17 cellular contexts compared by ENCODE assay signal in the genomic region with DNA sequence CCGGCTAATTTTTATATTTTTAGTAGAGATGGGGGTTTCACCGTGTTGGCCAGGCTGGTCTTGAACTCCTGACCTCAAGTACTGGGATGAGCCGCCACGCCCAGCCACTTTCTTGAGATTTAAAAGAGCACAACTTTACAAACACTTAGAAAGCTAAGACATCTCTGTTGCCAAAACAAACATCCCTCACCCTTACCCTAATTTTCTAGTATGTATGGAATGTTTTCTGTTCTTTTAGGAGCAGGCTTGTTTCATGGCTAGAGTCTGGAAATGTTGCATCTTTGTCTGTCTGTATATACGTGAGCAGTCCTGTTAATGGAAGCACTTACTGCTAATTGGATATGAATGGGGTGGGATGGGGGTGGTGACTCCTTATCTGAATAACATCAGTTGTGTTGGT. TPM values are rescaled to one million over a fixed set of nuclear protein-coding genes. Genes with fewer than 3 reads are reported as not detected.
DNase-seq lines count a peak whose midpoint lies in the region; ATAC-seq and TF ChIP-seq lines count a peak whose summit lies in the region.
"Had no signal": no experiment of that assay in that cellular context is flagged by ENCODE, and none has a peak within 500 bp of the region (broad histone marks: within the 10 kb centered on the region; RNA-seq: fewer than 3 reads in every experiment).

No MANE protein-coding gene starts in this region.

- no peak for TF ChIP-seq CTCF in PC-3 (conservative IDR thresholded peaks at IDR 0.05; ENCODE audit: low read depth, low read length)
- TF ChIP-seq CTCF in fibroblast of lung (conservative IDR thresholded peaks at IDR 0.05 in 1 of 2, IDR thresholded peaks at IDR 0.05 in 1 of 2; ENCODE audit: low read depth in 1 of 2, low read length in 2 of 2): no peak
- no peak for TF ChIP-seq CTCF in osteocyte (IDR thresholded peaks at IDR 0.05)

- DNase-seq in AG20443 (ENCODE audit: low spot score): peak; percentile 24
- DNase-seq in PC-3: peak; percentile 30
- DNase-seq in fibroblast of lung (ENCODE audit: low read depth in 2 of 2): peak; percentile 42 to 70
- DNase-seq in osteocyte (ENCODE audit: extremely low spot score, unreplicated experiment): peak; percentile 83
- no peak for DNase-seq in NCI-H187 treated with DMSO at 0.1 percent for 48 hours (lab: John Stamatoyannopoulos, UW)
- DNase-seq in substantia nigra (lab: John Stamatoyannopoulos, UW): no peak
- no peak for DNase-seq in glomerular visceral epithelial cell (ENCODE audit: extremely low spot score)
- DNase-seq: amygdala; BE2C; DMS 273 treated with DMSO at 0.1 percent for 48 hours; effector memory CD8-positive, alpha-beta T cell; NCI-H1930; NCI-H524 treated with DMSO at 0.1 percent for 48 hours; posterior cingulate gyrus; WERI-Rb-1 had no signal

- peaks cover 5% of the 10 kb centered on the region for H3K27me3 Mint-ChIP-seq in osteocyte (ENCODE audit: unreplicated experiment)

- H4K20me1 ChIP-seq in PC-3 (ENCODE audit: low read length) (no peaks in the 10 kb centered on the region), fibroblast of lung (ENCODE audit: control insufficient read depth, extremely low read depth, insufficient read depth, low read length) (no peaks in the 10 kb centered on the region)

- CTCF ChIA-PET in PC-3 (lab: Charles Lee): no interaction called here

- H3K4me3 ChIP-seq in PC-3 (ENCODE audit: low read length) (no peak overlapping the region), fibroblast of lung (replicated peaks in 1 of 4; ENCODE audit: control extremely low read depth in 1 of 4, insufficient read depth in 1 of 4, low read depth in 3 of 4, low read length in 4 of 4) (no peak overlapping the region)

- POLR2A ChIA-PET in PC-3 (lab: Charles Lee; ENCODE audit: unreplicated experiment): no interaction called here

- H3K36me3 ChIP-seq in PC-3 (ENCODE audit: low read depth, low read length) (no peaks in the 10 kb centered on the region), fibroblast of lung (ENCODE audit: control insufficient read depth, insufficient read depth, low read length) (no peaks in the 10 kb centered on the region)
- H3K36me3 ChIP-seq: BE2C, WERI-Rb-1 had no signal

- H3K4me1 Mint-ChIP-seq in osteocyte (ENCODE audit: unreplicated experiment): peaks cover 42% of the 10 kb centered on the region

- intact Hi-C loops in PC-3 (cut with micrococcal nuclease): no loop called here

- H3K4me2 ChIP-seq in PC-3 (ENCODE audit: low read length) (no peak overlapping the region), fibroblast of lung (ENCODE audit: extremely low read depth, insufficient read depth, low read length) (no peak overlapping the region)

- H3K36me3 Mint-ChIP-seq in osteocyte (ENCODE audit: unreplicated experiment): peaks cover 2% of the 10 kb centered on the region

- BruUV-seq in PC-3 (replicated peaks; lab: Mats Ljungman, UMichigan): no TSS peak

- H3K9me3 ChIP-seq in PC-3 (ENCODE audit: low read length) (no peaks in the 10 kb centered on the region), fibroblast of lung (ENCODE audit: control insufficient read depth, insufficient read depth, low read depth, low read length) (no peaks in the 10 kb centered on the region)
- H3K9me3 ChIP-seq: BE2C had no signal

- ATAC-seq in PC-3 (no peak), GM21825 (IDR thresholded peaks at IDR 0.05; ENCODE audit: unreplicated experiment) (no peak)
- ATAC-seq: effector memory CD8-positive, alpha-beta T cell had no signal

- H3K79me2 ChIP-seq in PC-3 (ENCODE audit: low read length) (no peaks in the 10 kb centered on the region), fibroblast of lung (ENCODE audit: control insufficient read depth, insufficient read depth, low read length) (no peaks in the 10 kb centered on the region)

- H3K4me1 ChIP-seq in PC-3 (ENCODE audit: insufficient read depth, low read length) (peaks cover 7% of the 10 kb centered on the region; the same call in 1 of the 2 replicates), fibroblast of lung (ENCODE audit: control insufficient read depth, extremely low read depth, insufficient read depth, low read length) (no peaks in the 10 kb centered on the region)
- H3K4me1 ChIP-seq: BE2C had no signal

- H3K9me2 ChIP-seq in PC-3 (replicated peaks; ENCODE audit: low read length): no peaks in the 10 kb centered on the region

- no peak overlapping the region for H3K9ac ChIP-seq in PC-3 (ENCODE audit: low read length)
- H3K9ac ChIP-seq in fibroblast of lung (ENCODE audit: insufficient read depth, low read length): no peak overlapping the region

- H3K27ac Mint-ChIP-seq in osteocyte (ENCODE audit: unreplicated experiment): peak overlapping the region; percentile 83
- H3K27ac Mint-ChIP-seq: activated T-helper 2 cell treated with anti-CD3 and anti-CD28 coated beads, Interferon-gamma antibody, Interleukin-2, Interleukin-4, amounts not matched to agents 10 μg/mL and 5 μg/mL and 100 μg/mL, durations not matched to agents 14 hours and 24 hours and 36 hours; effector memory CD8-positive, alpha-beta T cell had no signal

- H3K4me3 Mint-ChIP-seq in osteocyte (ENCODE audit: unreplicated experiment): no peak overlapping the region
- H3K4me3 Mint-ChIP-seq: effector memory CD8-positive, alpha-beta T cell had no signal

- H3K27me3 ChIP-seq in PC-3 (ENCODE audit: low read length): no peaks in the 10 kb centered on the region
- H3K27me3 ChIP-seq in fibroblast of lung (ENCODE audit: control insufficient read depth, insufficient read depth, low read length): no peaks in the 10 kb centered on the region
- H3K27me3 ChIP-seq: BE2C had no signal

- no peaks in the 10 kb centered on the region for H3F3A ChIP-seq in PC-3 (ENCODE audit: low read length, unreplicated experiment)

- H3K9me3 Mint-ChIP-seq in osteocyte (ENCODE audit: unreplicated experiment): peaks cover 4% of the 10 kb centered on the region
- H3K9me3 Mint-ChIP-seq: effector memory CD8-positive, alpha-beta T cell had no signal

- H2AFZ ChIP-seq in PC-3 (ENCODE audit: low read length) (no peak overlapping the region), fibroblast of lung (ENCODE audit: low read length) (no peak overlapping the region)

- H3K27ac ChIP-seq in PC-3 (ENCODE audit: low read length) (no peak overlapping the region), fibroblast of lung (ENCODE audit: insufficient read depth, low read length) (no peak overlapping the region), substantia nigra (ENCODE audit: low read depth, low read length, poor library complexity, severe bottlenecking) (no peak overlapping the region)
- H3K27ac ChIP-seq: WERI-Rb-1 had no signal

RNA-seq across cellular contexts. Expression of gene OLAH, which starts 2.9 kb away (rescaled TPM):
- total RNA-seq in PC-3 (2014; rRNA removed) (not detected in 2 replicates), fibroblast of lung (not detected in 2 replicates), osteocyte (0.59 TPM in 1 of 2 replicates, not detected in the other)
- polyA plus RNA-seq in fibroblast of lung: 0.08 TPM in 1 of 2 replicates, not detected in the other
- not detected in 2 replicates for polyA plus RNA-seq in fibroblast of lung (2012)
- polyA minus RNA-seq in fibroblast of lung (ENCODE audit: low replicate concordance): not detected in 2 replicates
- total RNA-seq: activated T-helper 2 cell treated with anti-CD3 and anti-CD28 coated beads, Interferon-gamma antibody, Interleukin-2, Interleukin-4, amounts not matched to agents 10 μg/mL and 5 μg/mL and 100 μg/mL, durations not matched to agents 14 hours and 24 hours and 36 hours had no signal

RNA-seq across cellular contexts. Expression of gene ACBD7, which starts 42.0 kb away (rescaled TPM):
- total RNA-seq in PC-3 (2014; rRNA removed): 3.3 and 5.4 TPM in 2 replicates
- total RNA-seq in fibroblast of lung: under 0.01 and 4.1 TPM in 2 replicates
- polyA plus RNA-seq in fibroblast of lung: 0.42 and 1.3 TPM in 2 replicates
- polyA plus RNA-seq in fibroblast of lung (2012): 0.33 and 0.88 TPM in 2 replicates
- polyA minus RNA-seq in fibroblast of lung (ENCODE audit: low replicate concordance): not detected in 2 replicates
- total RNA-seq in osteocyte: 0.73 and 0.86 TPM in 2 replicates

RNA-seq across cellular contexts. Expression of gene RPP38, which starts 50.5 kb away (rescaled TPM):
- total RNA-seq in PC-3 (2014; rRNA removed): 8.5 and 9.9 TPM in 2 replicates
- 14.6 and 15.4 TPM in 2 replicates for total RNA-seq in fibroblast of lung
- 24.7 and 26.4 TPM in 2 replicates for polyA plus RNA-seq in fibroblast of lung
- polyA plus RNA-seq in fibroblast of lung (2012): 14.9 and 16.7 TPM in 2 replicates
- 6.4 and 8.0 TPM in 2 replicates for polyA minus RNA-seq in fibroblast of lung (ENCODE audit: low replicate concordance)
- 13.7 and 17.9 TPM in 2 replicates for total RNA-seq in osteocyte

Comparison
In these comparisons a context has a peak if more than half of its experiments do, and no peak if none do; other contexts are left out.
1. DNase-seq: peak in AG20443 (single experiment), PC-3 (single experiment), fibroblast of lung (2 of 2) and osteocyte (single experiment); none in NCI-H187 treated with DMSO at 0.1 percent for 48 hours (single experiment), substantia nigra (0 of 49) and glomerular visceral epithelial cell (single experiment).